Comparison of ENCODE assay signal across 8 cellular contexts in the genomic region with DNA sequence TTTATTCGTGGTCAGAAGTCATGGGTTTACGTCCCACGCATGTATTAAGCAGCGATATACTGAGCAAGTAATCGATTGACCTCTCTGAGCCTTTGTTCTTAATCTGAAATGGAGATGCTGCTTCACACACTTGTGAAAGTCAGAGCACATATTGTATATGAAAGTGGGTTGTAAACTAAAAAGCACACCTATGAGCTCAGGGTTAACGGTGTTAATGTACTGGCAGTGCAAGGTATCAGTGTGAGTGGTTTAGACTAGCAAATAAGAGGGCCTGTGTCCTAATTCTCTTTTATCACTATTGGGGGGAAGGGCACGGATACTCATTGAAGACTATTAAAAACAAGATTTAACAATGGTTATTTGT. TPM values are rescaled to one million over a fixed set of nuclear protein-coding genes. Genes with fewer than 3 reads are reported as not detected.
DNase-seq lines count a peak whose midpoint lies in the region; ATAC-seq, FAIRE-seq and TF ChIP-seq lines count a peak whose summit lies in the region.

No MANE protein-coding gene starts in this region.

- H3K27me3 Mint-ChIP-seq in CD14-positive monocyte (ENCODE audit: low read depth in 3 of 3), result peaks cover 0 to 3% (median 0%) of the 10 kb centered on the region in 3 donors
- no peaks in the 10 kb centered on the region for H3K27me3 Mint-ChIP-seq in MCF 10A (ENCODE audit: insufficient read depth, unreplicated experiment)
- no peaks in the 10 kb centered on the region for H3K27me3 Mint-ChIP-seq in mesothelial cell of epicardium (ENCODE audit: low read depth)

- POLR2A ChIA-PET in MCF 10A (lab: Yijun Ruan, JAX), result interaction anchor here (1.0 to 2.0 kb wide), 6 partner anchors 16 to 35 kb away, joined by 3 to 17 read pairs (median 6); a partner anchor contains a TSS

- H3K4me3 Mint-ChIP-seq in CD14-positive monocyte (peak overlapping the region; percentile 89 to 93), MCF 10A (ENCODE audit: unreplicated experiment) (peak overlapping the region; percentile 91), mesothelial cell of epicardium (peak overlapping the region; percentile 98)

- H3K27ac Mint-ChIP-seq in CD14-positive monocyte, result peak overlapping the region; percentile 89 to 97 (median 94)
- H3K27ac Mint-ChIP-seq in MCF 10A (ENCODE audit: low read depth, unreplicated experiment), result peak overlapping the region; percentile 92
- peak overlapping the region; percentile 98 for H3K27ac Mint-ChIP-seq in mesothelial cell of epicardium

- H3K9me3 Mint-ChIP-seq in CD14-positive monocyte, result peaks cover 0 to 3% (median 0%) of the 10 kb centered on the region in 7 donors
- no peaks in the 10 kb centered on the region for H3K9me3 Mint-ChIP-seq in MCF 10A (ENCODE audit: unreplicated experiment)
- H3K9me3 Mint-ChIP-seq in mesothelial cell of epicardium, result no peaks in the 10 kb centered on the region

- no peak for DNase-seq in CD14-positive monocyte (ENCODE audit: low spot score)
- DNase-seq in MCF 10A (ENCODE audit: unreplicated experiment), result no peak
- no peak for DNase-seq in mesothelial cell of epicardium (ENCODE audit: low spot score in 2 of 2, unreplicated experiment in 2 of 2)
- no peak for DNase-seq in GM12891 (ENCODE audit: insufficient read length, low spot score)
- DNase-seq in putamen (ENCODE audit: low spot score), result no peak
- no peak for DNase-seq in COLO668 (lab: John Stamatoyannopoulos, UW; ENCODE audit: unreplicated experiment)

- no peak for TF ChIP-seq POLR2A in GM12891 (IDR thresholded peaks at IDR 0.05; ENCODE audit: low read depth, low read length)

- H3K36me3 Mint-ChIP-seq in CD14-positive monocyte (peaks cover 13 to 20% of the 10 kb centered on the region in 2 donors), MCF 10A (ENCODE audit: insufficient read depth, unreplicated experiment) (peaks cover 14% of the 10 kb centered on the region), mesothelial cell of epicardium (peaks cover 5% of the 10 kb centered on the region)

- intact Hi-C loops in CD14-positive monocyte (cut with micrococcal nuclease) (no loop called here), MCF 10A (cut with micrococcal nuclease) (no loop called here)

- H3K4me1 Mint-ChIP-seq in CD14-positive monocyte (peaks cover 21% of the 10 kb centered on the region), MCF 10A (ENCODE audit: insufficient read depth, unreplicated experiment) (peaks cover 24% of the 10 kb centered on the region), mesothelial cell of epicardium (peaks cover 23% of the 10 kb centered on the region)

- no peak for FAIRE-seq in GM12891 (lab: Jason Lieb, UNC)

- CTCF ChIA-PET in MCF 10A (lab: Yijun Ruan, JAX), result interaction anchor here (0.6 to 2.0 kb wide), 9 partner anchors 10 to 650 kb away, joined by 3 to 9 read pairs (median 3); no protein-coding TSS in a partner anchor

- no peak for TF ChIP-seq CTCF in CD14-positive monocyte (IDR thresholded peaks at IDR 0.05)
- no peak for TF ChIP-seq CTCF in MCF 10A (IDR thresholded peaks at IDR 0.05; ENCODE audit: unreplicated experiment)
- TF ChIP-seq CTCF in mesothelial cell of epicardium (IDR thresholded peaks at IDR 0.05; ENCODE audit: unreplicated experiment), result no peak

- peak; percentile 21 for ATAC-seq in GM19438 (IDR thresholded peaks at IDR 0.05; ENCODE audit: low read depth, unreplicated experiment)
- peak; percentile 11 for ATAC-seq in HG03571 (IDR thresholded peaks at IDR 0.05; ENCODE audit: unreplicated experiment)

- no TSS peak for BruUV-seq in MCF 10A (replicated peaks; lab: Mats Ljungman, UMichigan)

TF ChIP-seq in GM12891, 5 proteins besides CTCF, POLR2A, EP300 and RAD21:
- TF ChIP-seq SPI1 (IDR thresholded peaks at IDR 0.05; ENCODE audit: low read depth, low read length) (no peak), TAF1 (IDR thresholded peaks at IDR 0.05; ENCODE audit: low read depth, low read length) (no peak), POLR2AphosphoS5 (IDR thresholded peaks at IDR 0.05; ENCODE audit: low read depth, low read length) (no peak), PAX5 (IDR thresholded peaks at IDR 0.05; ENCODE audit: insufficient read depth, low read length, severe bottlenecking) (no peak), POU2F2 (IDR thresholded peaks at IDR 0.05; ENCODE audit: low read depth, low read length) (no peak)

RNA-seq across cellular contexts. Expression of a gene that starts 0.7 kb away (rescaled TPM):
- 10 to 100 TPM; 62.8 to 68.3 TPM for polyA plus RNA-seq in CD14-positive monocyte
- total RNA-seq in MCF 10A (2022), result 76.9 and 90.2 TPM in 2 replicates
- 57.6 to 63.0 TPM (median 62.2 TPM) in 3 replicates for total RNA-seq in mesothelial cell of epicardium
- 45.4 TPM for polyA plus RNA-seq in GM12891 (2012; ENCODE audit: low read depth, missing spikeins)

RNA-seq across cellular contexts. Expression of a gene that starts 26.2 kb away (rescaled TPM):
- 100 to 1,000 TPM; 108 to 119 TPM for polyA plus RNA-seq in CD14-positive monocyte
- total RNA-seq in MCF 10A (2022) (144 and 164 TPM in 2 replicates), mesothelial cell of epicardium (86.5 to 92.8 TPM (median 90.6 TPM) in 3 replicates)
- polyA plus RNA-seq in GM12891 (2012; ENCODE audit: low read depth, missing spikeins), result 189 TPM
